In genomic region chr4:142615324-142615665, GRCh38 we compare ENCODE assay signal across 17 cellular contexts.
DNase-seq lines count a peak whose midpoint lies in the region; ATAC-seq and TF ChIP-seq lines count a peak whose summit lies in the region.
"Had no signal": no experiment of that assay in that cellular context is flagged by ENCODE, and none has a peak within 500 bp of the region (broad histone marks: within the 10 kb centered on the region; RNA-seq: fewer than 3 reads in every experiment).

No MANE protein-coding gene starts in this region.

- peak overlapping the region; percentile 50 for H3K4me3 ChIP-seq in PC-3 (ENCODE audit: low read length)
- H3K4me3 ChIP-seq in epithelial cell of esophagus (ENCODE audit: low read length): no peak overlapping the region
- H3K4me3 ChIP-seq: BLaER1 treated with 17β-estradiol and CSF1 and Interleukin-3, amounts not matched to agents 10 nM and 100 nM; GM23338; pancreas had no signal

- no peaks in the 10 kb centered on the region for H3K79me2 ChIP-seq in PC-3 (ENCODE audit: low read length)

- peaks cover 9% of the 10 kb centered on the region; the same call in 1 of the 2 replicates for H3K36me3 ChIP-seq in PC-3 (ENCODE audit: low read depth, low read length)
- H3K36me3 ChIP-seq: BLaER1 treated with 17β-estradiol and CSF1 and Interleukin-3, amounts not matched to agents 10 nM and 100 nM; pancreas had no signal

- H3K27ac Mint-ChIP-seq in endothelial cell (ENCODE audit: unreplicated experiment): no peak overlapping the region
- H3K27ac Mint-ChIP-seq: brain, GM23338 had no signal

- H3K27ac ChIP-seq in PC-3 (ENCODE audit: low read length): peak overlapping the region; percentile 98
- H3K27ac ChIP-seq: BLaER1 treated with 17β-estradiol and CSF1 and Interleukin-3, amounts not matched to agents 10 nM and 100 nM; pancreas had no signal

- peaks cover 16% of the 10 kb centered on the region for H3F3A ChIP-seq in PC-3 (ENCODE audit: low read length, unreplicated experiment)

- intact Hi-C loops in PC-3 (cut with micrococcal nuclease): loop anchor here (1.0 to 10.0 kb wide), 5 partner anchors 64 to 230 kb away; partner anchors contain the start of gene INPP4B

- H3K36me3 Mint-ChIP-seq in endothelial cell (ENCODE audit: low read depth, unreplicated experiment): no peaks in the 10 kb centered on the region
- H3K36me3 Mint-ChIP-seq: brain had no signal

- H3K9ac ChIP-seq in PC-3 (ENCODE audit: low read length): peak overlapping the region; percentile 89
- H3K9ac ChIP-seq: BLaER1 treated with 17β-estradiol and CSF1 and Interleukin-3, amounts not matched to agents 10 nM and 100 nM had no signal

- no peaks in the 10 kb centered on the region for H3K9me2 ChIP-seq in PC-3 (replicated peaks; ENCODE audit: low read length)

- DNase-seq in GM04503 (ENCODE audit: low read depth) (peak; percentile 7), PC-3 (peak; percentile 97), epithelial cell of esophagus (ENCODE audit: low read depth) (peak; percentile 51), non-pigmented ciliary epithelial cell (ENCODE audit: low read depth) (peak; percentile 60), retina (no peak), endothelial cell (ENCODE audit: low spot score) (no peak)
- DNase-seq: activated effector memory CD4-positive, alpha-beta T cell treated with Interleukin-2 at 50 U/mL for 16 hours; DMS53; effector CD4-positive, alpha-beta T cell; NCI-H146; NCI-H524; pancreas had no signal

- H3K4me3 Mint-ChIP-seq in endothelial cell (ENCODE audit: unreplicated experiment): no peak overlapping the region
- H3K4me3 Mint-ChIP-seq: brain, GM23338 had no signal

- H3K9me3 ChIP-seq in PC-3 (ENCODE audit: low read length): no peaks in the 10 kb centered on the region
- H3K9me3 ChIP-seq: pancreas had no signal

- H2AFZ ChIP-seq in PC-3 (ENCODE audit: low read length): no peak overlapping the region
- H2AFZ ChIP-seq: GM23338 had no signal

- ATAC-seq in PC-3 (peak; percentile 90), HG03442 (IDR thresholded peaks at IDR 0.05; ENCODE audit: unreplicated experiment) (no peak), HG02981 (IDR thresholded peaks at IDR 0.05; ENCODE audit: unreplicated experiment) (no peak)
- ATAC-seq: GM23338 had no signal

- no peaks in the 10 kb centered on the region for H3K9me3 Mint-ChIP-seq in endothelial cell (ENCODE audit: unreplicated experiment)
- H3K9me3 Mint-ChIP-seq: GM23338 had no signal

- no peaks in the 10 kb centered on the region for H3K27me3 Mint-ChIP-seq in endothelial cell (ENCODE audit: unreplicated experiment)
- H3K27me3 Mint-ChIP-seq: brain had no signal

- H3K27me3 ChIP-seq in PC-3 (ENCODE audit: low read length): no peaks in the 10 kb centered on the region
- H3K27me3 ChIP-seq: BLaER1 treated with 17β-estradiol and CSF1 and Interleukin-3, amounts not matched to agents 10 nM and 100 nM; pancreas had no signal

- TF ChIP-seq CTCF in PC-3 (conservative IDR thresholded peaks at IDR 0.05; ENCODE audit: low read depth, low read length) (no peak), epithelial cell of esophagus (IDR thresholded peaks at IDR 0.05; ENCODE audit: insufficient read depth, low read depth, low read length, missing control alignments) (no peak), endothelial cell (IDR thresholded peaks at IDR 0.05; ENCODE audit: unreplicated experiment) (no peak)

- POLR2A ChIA-PET in PC-3 (lab: Charles Lee; ENCODE audit: unreplicated experiment): no interaction called here

- no TSS peak for BruUV-seq in PC-3 (replicated peaks; lab: Mats Ljungman, UMichigan)

- peaks cover 44% of the 10 kb centered on the region for H3K4me1 ChIP-seq in PC-3 (ENCODE audit: insufficient read depth, low read length)
- H3K4me1 ChIP-seq: BLaER1 treated with 17β-estradiol and CSF1 and Interleukin-3, amounts not matched to agents 10 nM and 100 nM; pancreas had no signal

- CTCF ChIA-PET in PC-3 (lab: Charles Lee): no interaction called here

- no peaks in the 10 kb centered on the region for H3K4me1 Mint-ChIP-seq in endothelial cell (ENCODE audit: unreplicated experiment)
- H3K4me1 Mint-ChIP-seq: brain had no signal

- peak overlapping the region; percentile 77 for H3K4me2 ChIP-seq in PC-3 (ENCODE audit: low read length)
- H3K4me2 ChIP-seq: BLaER1 treated with 17β-estradiol and CSF1 and Interleukin-3, amounts not matched to agents 10 nM and 100 nM; GM23338 had no signal

- no peaks in the 10 kb centered on the region for H4K20me1 ChIP-seq in PC-3 (ENCODE audit: low read length)
- H4K20me1 ChIP-seq: BLaER1 treated with 17β-estradiol and CSF1 and Interleukin-3, amounts not matched to agents 10 nM and 100 nM had no signal

Comparison
In these comparisons a context has a peak if more than half of its experiments do, and no peak if none do; other contexts are left out.
1. DNase-seq: peak in GM04503 (single experiment), PC-3 (single experiment), epithelial cell of esophagus (single experiment) and non-pigmented ciliary epithelial cell (single experiment); none in retina (single experiment) and endothelial cell (single experiment).